ENCODE assay signal across 22 cellular contexts in genomic region chr1:162279099-162279498, GRCh38.
DNase-seq lines count a peak whose midpoint lies in the region; ATAC-seq and TF ChIP-seq lines count a peak whose summit lies in the region.
"Had no signal": no experiment of that assay in that cellular context is flagged by ENCODE, and none has a peak within 500 bp of the region (broad histone marks: within the 10 kb centered on the region; RNA-seq: fewer than 3 reads in every experiment).

No MANE protein-coding gene starts in this region.

- peaks cover 10% of the 10 kb centered on the region for H3K4me1 ChIP-seq in lower lobe of right lung
- H3K4me1 ChIP-seq: parathyroid adenoma had no signal

- H3K4me3 ChIP-seq in lower lobe of right lung, result no peak overlapping the region
- H3K4me3 ChIP-seq: dorsolateral prefrontal cortex had no signal

- intact Hi-C loops in lower lobe of right lung (cut with DNase I), result loop anchor here (5.0 kb wide), 1 partner anchor 222 kb away; no protein-coding TSS in a partner anchor

- POLR2A ChIA-PET in WTC11 (lab: Charles Lee), result no interaction called here

- H3K27ac Mint-ChIP-seq in WTC11, result no peak overlapping the region
- no peak overlapping the region for H3K27ac Mint-ChIP-seq in activated naive CD4-positive, alpha-beta T cell treated with anti-CD3 and anti-CD28 coated beads, Interleukin-2, amount 10 ng/mL, durations not matched to agents 7 days and 5 days
- H3K27ac Mint-ChIP-seq: activated CD4-positive, alpha-beta memory T cell treated with anti-CD3 and anti-CD28 coated beads for 36 hours; B cell; H9; naive thymus-derived CD8-positive, alpha-beta T cell; stimulated activated effector memory CD8-positive, alpha-beta T cell treated with anti-CD3 and anti-CD28 coated beads, Interleukin-12 subunit alpha, Interleukin-12 subunit beta, amount 100 ng/mL, for 72 hours had no signal

- ATAC-seq in WTC11, result peak; percentile 30; the same call in 1 of the 2 replicates
- peak; percentile 21 to 31 for ATAC-seq in lower lobe of right lung
- no peak for ATAC-seq in GM18511 (IDR thresholded peaks at IDR 0.05; ENCODE audit: unreplicated experiment)
- ATAC-seq: HepG2; naive thymus-derived CD8-positive, alpha-beta T cell had no signal

- no peak overlapping the region for H3K4me3 Mint-ChIP-seq in WTC11
- no peak overlapping the region for H3K4me3 Mint-ChIP-seq in activated naive CD4-positive, alpha-beta T cell treated with anti-CD3 and anti-CD28 coated beads, Interleukin-2, amount 10 ng/mL, durations not matched to agents 7 days and 5 days
- H3K4me3 Mint-ChIP-seq: activated CD4-positive, alpha-beta memory T cell treated with anti-CD3 and anti-CD28 coated beads for 36 hours; B cell; H9; naive thymus-derived CD8-positive, alpha-beta T cell; stimulated activated effector memory CD8-positive, alpha-beta T cell treated with anti-CD3 and anti-CD28 coated beads, Interleukin-12 subunit alpha, Interleukin-12 subunit beta, amount 100 ng/mL, for 72 hours had no signal

- H3K9me3 ChIP-seq in lower lobe of right lung, result no peaks in the 10 kb centered on the region

- CTCF ChIA-PET in WTC11 (lab: Charles Lee), result interaction anchor here (0.7 to 2.5 kb wide), 3 partner anchors 21 to 223 kb away, joined by 3 to 9 read pairs (median 4); no protein-coding TSS in a partner anchor
- CTCF ChIA-PET in activated naive CD4-positive, alpha-beta T cell treated with anti-CD3 and anti-CD28 coated beads, Interleukin-2, amount 10 ng/mL, durations not matched to agents 7 days and 5 days (lab: Charles Lee), result interaction anchor here (1.4 kb wide), 1 partner anchor 223 kb away, joined by 4 read pairs; no protein-coding TSS in a partner anchor

- peaks cover 4% of the 10 kb centered on the region for H3K27me3 ChIP-seq in lower lobe of right lung (ENCODE audit: low read depth)
- H3K27me3 ChIP-seq: dorsolateral prefrontal cortex had no signal

- H3K36me3 ChIP-seq in lower lobe of right lung, result no peaks in the 10 kb centered on the region

- H3K9me3 Mint-ChIP-seq in WTC11, result no peaks in the 10 kb centered on the region
- no peaks in the 10 kb centered on the region for H3K9me3 Mint-ChIP-seq in activated naive CD4-positive, alpha-beta T cell treated with anti-CD3 and anti-CD28 coated beads, Interleukin-2, amount 10 ng/mL, durations not matched to agents 7 days and 5 days
- H3K9me3 Mint-ChIP-seq: activated CD4-positive, alpha-beta memory T cell treated with anti-CD3 and anti-CD28 coated beads for 36 hours; H9; naive thymus-derived CD8-positive, alpha-beta T cell; stimulated activated effector memory CD8-positive, alpha-beta T cell treated with anti-CD3 and anti-CD28 coated beads, Interleukin-12 subunit alpha, Interleukin-12 subunit beta, amount 100 ng/mL, for 72 hours had no signal

- no peak overlapping the region for H3K27ac ChIP-seq in lower lobe of right lung
- H3K27ac ChIP-seq: dorsolateral prefrontal cortex, epithelial cell of prostate, parathyroid adenoma had no signal

- no peak for TF ChIP-seq CTCF in WTC11 (IDR thresholded peaks at IDR 0.05)
- TF ChIP-seq CTCF in lower lobe of right lung (IDR thresholded peaks at IDR 0.05), result no peak

- H3K4me1 Mint-ChIP-seq in WTC11, result peaks cover 6% of the 10 kb centered on the region; the same call in 1 of the 2 replicates
- H3K4me1 Mint-ChIP-seq in activated naive CD4-positive, alpha-beta T cell treated with anti-CD3 and anti-CD28 coated beads, Interleukin-2, amount 10 ng/mL, durations not matched to agents 7 days and 5 days, result no peaks in the 10 kb centered on the region
- H3K4me1 Mint-ChIP-seq: B cell; naive thymus-derived CD8-positive, alpha-beta T cell; stimulated activated effector memory CD8-positive, alpha-beta T cell treated with anti-CD3 and anti-CD28 coated beads, Interleukin-12 subunit alpha, Interleukin-12 subunit beta, amount 100 ng/mL, for 72 hours had no signal

- H3K27me3 Mint-ChIP-seq in WTC11 (ENCODE audit: low read depth), result no peaks in the 10 kb centered on the region
- H3K27me3 Mint-ChIP-seq in activated naive CD4-positive, alpha-beta T cell treated with anti-CD3 and anti-CD28 coated beads, Interleukin-2, amount 10 ng/mL, durations not matched to agents 7 days and 5 days, result peaks cover 13% of the 10 kb centered on the region

- no peaks in the 10 kb centered on the region for H3K36me3 Mint-ChIP-seq in WTC11
- H3K36me3 Mint-ChIP-seq in activated naive CD4-positive, alpha-beta T cell treated with anti-CD3 and anti-CD28 coated beads, Interleukin-2, amount 10 ng/mL, durations not matched to agents 7 days and 5 days, result no peaks in the 10 kb centered on the region
- H3K36me3 Mint-ChIP-seq: activated CD4-positive, alpha-beta memory T cell treated with anti-CD3 and anti-CD28 coated beads for 36 hours; naive thymus-derived CD8-positive, alpha-beta T cell; stimulated activated effector memory CD8-positive, alpha-beta T cell treated with anti-CD3 and anti-CD28 coated beads, Interleukin-12 subunit alpha, Interleukin-12 subunit beta, amount 100 ng/mL, for 72 hours had no signal

- DNase-seq in NCI-H1105 treated with DMSO at 0.1 percent for 48 hours (lab: John Stamatoyannopoulos, UW), result peak; percentile 13
- DNase-seq in NCI-H1105 (lab: John Stamatoyannopoulos, UW), result no peak
- peak; percentile 26 for DNase-seq in NCI-H146 (lab: John Stamatoyannopoulos, UW)
- no peak for DNase-seq in WTC11 (ENCODE audit: low spot score)
- no peak for DNase-seq in lower lobe of right lung
- no peak for DNase-seq in activated naive CD4-positive, alpha-beta T cell treated with anti-CD3 and anti-CD28 coated beads, Interleukin-2, amount 10 ng/mL, durations not matched to agents 7 days and 5 days
- DNase-seq in amniotic stem cell (lab: John Stamatoyannopoulos, UW), result no peak
- DNase-seq: activated CD4-positive, alpha-beta memory T cell treated with anti-CD3 and anti-CD28 coated beads for 36 hours; activated effector memory CD4-positive, alpha-beta T cell treated with anti-CD3 and anti-CD28 coated beads, Interleukin-2, amount 50 U/mL, for 16 hours; COR-L47; dorsolateral prefrontal cortex; foreskin fibroblast; H9; hypothalamus; naive thymus-derived CD8-positive, alpha-beta T cell; NCI-H774 had no signal

TF ChIP-seq in WTC11, 78 proteins besides CTCF, POLR2A, EP300 and RAD21 (continues in another document):
- TF ChIP-seq, protein P1, sequence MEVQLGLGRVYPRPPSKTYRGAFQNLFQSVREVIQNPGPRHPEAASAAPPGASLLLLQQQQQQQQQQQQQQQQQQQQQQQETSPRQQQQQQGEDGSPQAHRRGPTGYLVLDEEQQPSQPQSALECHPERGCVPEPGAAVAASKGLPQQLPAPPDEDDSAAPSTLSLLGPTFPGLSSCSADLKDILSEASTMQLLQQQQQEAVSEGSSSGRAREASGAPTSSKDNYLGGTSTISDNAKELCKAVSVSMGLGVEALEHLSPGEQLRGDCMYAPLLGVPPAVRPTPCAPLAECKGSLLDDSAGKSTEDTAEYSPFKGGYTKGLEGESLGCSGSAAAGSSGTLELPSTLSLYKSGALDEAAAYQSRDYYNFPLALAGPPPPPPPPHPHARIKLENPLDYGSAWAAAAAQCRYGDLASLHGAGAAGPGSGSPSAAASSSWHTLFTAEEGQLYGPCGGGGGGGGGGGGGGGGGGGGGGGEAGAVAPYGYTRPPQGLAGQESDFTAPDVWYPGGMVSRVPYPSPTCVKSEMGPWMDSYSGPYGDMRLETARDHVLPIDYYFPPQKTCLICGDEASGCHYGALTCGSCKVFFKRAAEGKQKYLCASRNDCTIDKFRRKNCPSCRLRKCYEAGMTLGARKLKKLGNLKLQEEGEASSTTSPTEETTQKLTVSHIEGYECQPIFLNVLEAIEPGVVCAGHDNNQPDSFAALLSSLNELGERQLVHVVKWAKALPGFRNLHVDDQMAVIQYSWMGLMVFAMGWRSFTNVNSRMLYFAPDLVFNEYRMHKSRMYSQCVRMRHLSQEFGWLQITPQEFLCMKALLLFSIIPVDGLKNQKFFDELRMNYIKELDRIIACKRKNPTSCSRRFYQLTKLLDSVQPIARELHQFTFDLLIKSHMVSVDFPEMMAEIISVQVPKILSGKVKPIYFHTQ (CRISPR knock-in tag; IDR thresholded peaks at IDR 0.05), result no peak
- TF ChIP-seq RELA (CRISPR knock-in tag; IDR thresholded peaks at IDR 0.05; ENCODE audit: borderline replicate concordance) (no peak), IRF2 (CRISPR knock-in tag; IDR thresholded peaks at IDR 0.05; ENCODE audit: borderline replicate concordance, low read depth) (no peak), E2F5 (CRISPR knock-in tag; IDR thresholded peaks at IDR 0.05) (no peak), ZNF263 (CRISPR knock-in tag; IDR thresholded peaks at IDR 0.05; ENCODE audit: low read depth) (no peak), ZNF317 (CRISPR knock-in tag; IDR thresholded peaks at IDR 0.05; ENCODE audit: borderline replicate concordance, low read depth) (no peak), ZNF425 (CRISPR knock-in tag; conservative IDR thresholded peaks at IDR 0.05) (no peak), GABPB1 (CRISPR knock-in tag; IDR thresholded peaks at IDR 0.05) (no peak)

Comparison
In these comparisons a context has a peak if more than half of its experiments do, and no peak if none do; other contexts are left out.
1. DNase-seq: peak in NCI-H1105 treated with DMSO at 0.1 percent for 48 hours (single experiment) and NCI-H146 (single experiment); none in NCI-H1105 (single experiment), WTC11 (single experiment), lower lobe of right lung (single experiment), activated naive CD4-positive, alpha-beta T cell treated with anti-CD3 and anti-CD28 coated beads, Interleukin-2, amount 10 ng/mL, durations not matched to agents 7 days and 5 days (single experiment) and amniotic stem cell (single experiment).